ENCODE assay signal across 8 cellular contexts in the genomic region with DNA sequence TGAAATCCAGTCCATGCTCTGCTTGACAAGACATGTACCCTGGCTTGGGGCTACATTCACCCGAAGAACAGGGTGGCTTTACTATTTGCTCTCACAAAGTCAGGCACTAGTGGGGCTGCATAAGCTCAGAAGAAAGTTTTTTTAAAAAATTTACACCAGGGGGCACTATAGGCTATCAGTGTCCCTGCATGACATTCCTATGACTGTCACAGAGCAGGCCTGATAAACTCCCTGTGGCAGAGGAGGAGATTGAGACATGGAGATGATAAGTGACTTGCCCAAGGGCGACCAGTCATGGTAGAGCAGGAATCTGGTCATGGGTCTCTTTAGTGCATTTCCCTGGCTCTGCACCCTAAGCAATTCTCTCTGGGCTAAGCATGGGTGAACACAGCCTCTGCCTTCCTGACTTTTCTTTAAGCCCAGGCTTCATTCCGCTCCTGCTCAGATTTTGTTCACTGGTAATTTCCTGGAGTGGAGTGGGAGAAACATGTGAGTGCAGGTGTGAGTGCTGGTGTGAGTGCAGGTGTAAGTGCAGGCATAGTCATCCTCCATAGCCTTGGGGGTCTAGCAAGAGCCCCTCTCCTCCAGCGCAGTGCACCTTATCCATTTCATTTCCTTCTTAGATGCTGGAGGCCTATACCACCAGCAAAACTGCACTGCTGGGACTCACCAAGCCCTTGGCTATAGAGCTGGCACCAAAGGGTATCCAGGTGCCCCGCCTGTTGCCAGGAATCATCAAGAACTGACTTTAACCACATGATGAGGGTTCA.
DNase-seq lines count a peak whose midpoint lies in the region; ATAC-seq, FAIRE-seq and TF ChIP-seq lines count a peak whose summit lies in the region.

No MANE protein-coding gene starts in this region.

- H3K9me3 Mint-ChIP-seq in activated naive CD8-positive, alpha-beta T cell treated with anti-CD3 and anti-CD28 coated beads, Interleukin-2, amount 50 U/mL, for 24 hours, result no peaks in the 10 kb centered on the region
- no peaks in the 10 kb centered on the region for H3K9me3 Mint-ChIP-seq in activated naive CD8-positive, alpha-beta T cell treated with anti-CD3 and anti-CD28 coated beads for 36 hours

- ATAC-seq in activated naive CD8-positive, alpha-beta T cell treated with anti-CD3 and anti-CD28 coated beads, Interleukin-2, amount 50 U/mL, for 24 hours, result peak; percentile 55
- no peak for ATAC-seq in HG03108 (IDR thresholded peaks at IDR 0.05; ENCODE audit: unreplicated experiment)

- DNase-seq in activated naive CD8-positive, alpha-beta T cell treated with anti-CD3 and anti-CD28 coated beads, Interleukin-2, amount 50 U/mL, for 24 hours, result no peak
- DNase-seq in activated naive CD8-positive, alpha-beta T cell treated with anti-CD3 and anti-CD28 coated beads for 36 hours, result no peak
- peak; percentile 3 for DNase-seq in NCI-H1105 treated with DMSO at 0.1 percent for 48 hours (lab: John Stamatoyannopoulos, UW)
- DNase-seq in bronchial epithelial cell (ENCODE audit: low read depth), result peak; percentile 73
- DNase-seq in medulla oblongata (ENCODE audit: extremely low spot score), result peak; percentile 26
- DNase-seq in NK-92 treated with Interleukin-12 subunit alpha and Interleukin-12 subunit beta, amount 100 ng/mL, for 24 hours (lab: John Stamatoyannopoulos, UW), result no peak
- DNase-seq in activated effector memory CD4-positive, alpha-beta T cell treated with Interleukin-2 at 50 U/mL for 16 hours, result no peak

- no peaks in the 10 kb centered on the region for H3K36me3 Mint-ChIP-seq in activated naive CD8-positive, alpha-beta T cell treated with anti-CD3 and anti-CD28 coated beads, Interleukin-2, amount 50 U/mL, for 24 hours (ENCODE audit: low read depth)
- H3K36me3 Mint-ChIP-seq in activated naive CD8-positive, alpha-beta T cell treated with anti-CD3 and anti-CD28 coated beads for 36 hours, result no peaks in the 10 kb centered on the region

- H3K4me3 ChIP-seq in bronchial epithelial cell (ENCODE audit: low read depth, low read length), result no peak overlapping the region

- H3K27ac Mint-ChIP-seq in activated naive CD8-positive, alpha-beta T cell treated with anti-CD3 and anti-CD28 coated beads, Interleukin-2, amount 50 U/mL, for 24 hours, result no peak overlapping the region
- no peak overlapping the region for H3K27ac Mint-ChIP-seq in activated naive CD8-positive, alpha-beta T cell treated with anti-CD3 and anti-CD28 coated beads for 36 hours

- H3K4me3 Mint-ChIP-seq in activated naive CD8-positive, alpha-beta T cell treated with anti-CD3 and anti-CD28 coated beads, Interleukin-2, amount 50 U/mL, for 24 hours, result no peak overlapping the region
- H3K4me3 Mint-ChIP-seq in activated naive CD8-positive, alpha-beta T cell treated with anti-CD3 and anti-CD28 coated beads for 36 hours, result no peak overlapping the region

- TF ChIP-seq CTCF in bronchial epithelial cell (IDR thresholded peaks at IDR 0.05; ENCODE audit: insufficient read depth, low read length, severe bottlenecking), result peak; percentile 28

- no peaks in the 10 kb centered on the region for H3K4me1 Mint-ChIP-seq in activated naive CD8-positive, alpha-beta T cell treated with anti-CD3 and anti-CD28 coated beads, Interleukin-2, amount 50 U/mL, for 24 hours
- no peaks in the 10 kb centered on the region for H3K4me1 Mint-ChIP-seq in activated naive CD8-positive, alpha-beta T cell treated with anti-CD3 and anti-CD28 coated beads for 36 hours

- H3K27me3 Mint-ChIP-seq in activated naive CD8-positive, alpha-beta T cell treated with anti-CD3 and anti-CD28 coated beads, Interleukin-2, amount 50 U/mL, for 24 hours, result peaks cover 3% of the 10 kb centered on the region
- H3K27me3 Mint-ChIP-seq in activated naive CD8-positive, alpha-beta T cell treated with anti-CD3 and anti-CD28 coated beads for 36 hours, result no peaks in the 10 kb centered on the region

- H3K36me3 ChIP-seq in bronchial epithelial cell (ENCODE audit: control insufficient read depth, insufficient read depth, low read length), result no peaks in the 10 kb centered on the region

- H3K27me3 ChIP-seq in bronchial epithelial cell (ENCODE audit: control insufficient read depth, insufficient read depth, low read length), result no peaks in the 10 kb centered on the region

- peak; percentile 28 for FAIRE-seq in bronchial epithelial cell (lab: Jason Lieb, UNC)

Comparison
In these comparisons a context has a peak if more than half of its experiments do, and no peak if none do; other contexts are left out.
1. DNase-seq: peak in NCI-H1105 treated with DMSO at 0.1 percent for 48 hours (single experiment), bronchial epithelial cell (single experiment) and medulla oblongata (single experiment); none in activated naive CD8-positive, alpha-beta T cell treated with anti-CD3 and anti-CD28 coated beads, Interleukin-2, amount 50 U/mL, for 24 hours (single experiment), activated naive CD8-positive, alpha-beta T cell treated with anti-CD3 and anti-CD28 coated beads for 36 hours (single experiment), NK-92 treated with Interleukin-12 subunit alpha and Interleukin-12 subunit beta, amount 100 ng/mL, for 24 hours (single experiment) and activated effector memory CD4-positive, alpha-beta T cell treated with Interleukin-2 at 50 U/mL for 16 hours (single experiment).